In genomic region chr9:126513159-126514036, GRCh38 we compare ENCODE assay signal across 9 cellular contexts.
DNase-seq lines count a peak whose midpoint lies in the region; ATAC-seq and TF ChIP-seq lines count a peak whose summit lies in the region.
"Had no signal": no experiment of that assay in that cellular context is flagged by ENCODE, and none has a peak within 500 bp of the region (broad histone marks: within the 10 kb centered on the region; RNA-seq: fewer than 3 reads in every experiment).

No MANE protein-coding gene starts in this region.

- no peaks in the 10 kb centered on the region for H3K9me3 Mint-ChIP-seq in dendritic cell treated with granulocyte-macrophage colony-stimulating factor and Interleukin-4, amounts not matched to agents 40 ng/mL and 50 ng/mL, for 4 days
- H3K9me3 Mint-ChIP-seq in naive thymus-derived CD8-positive, alpha-beta T cell, result no peaks in the 10 kb centered on the region

- peaks cover 48% of the 10 kb centered on the region for H3K4me1 Mint-ChIP-seq in dendritic cell treated with granulocyte-macrophage colony-stimulating factor and Interleukin-4, amounts not matched to agents 40 ng/mL and 50 ng/mL, for 4 days (ENCODE audit: low read depth)
- H3K4me1 Mint-ChIP-seq in naive thymus-derived CD8-positive, alpha-beta T cell, result peaks cover 16 to 25% (median 17%) of the 10 kb centered on the region in 4 donors

- peak overlapping the region in 3 of 10 experiments; percentile 35 to 55 (median 43); a peak in 2 of 20 replicates for H3K4me3 ChIP-seq in BLaER1 treated with 17β-estradiol and CSF1 and Interleukin-3, amounts not matched to agents 10 nM and 100 nM
- H3K4me3 ChIP-seq in HUES6 (ENCODE audit: low read depth, low read length) (peak overlapping the region; percentile 43), brain microvascular endothelial cell (ENCODE audit: low read depth, low read length) (no peak overlapping the region), MM.1S (ENCODE audit: low read length) (no peak overlapping the region)

- peaks cover 9 to 63% (median 19%) of the 10 kb centered on the region in 10 experiments for H3K4me1 ChIP-seq in BLaER1 treated with 17β-estradiol and CSF1 and Interleukin-3, amounts not matched to agents 10 nM and 100 nM
- H3K4me1 ChIP-seq in HUES6 (ENCODE audit: control insufficient read depth, insufficient read depth, low read length) (peaks cover 29% of the 10 kb centered on the region), MM.1S (ENCODE audit: low read length) (peaks cover 14% of the 10 kb centered on the region)

- in situ Hi-C loops in brain microvascular endothelial cell (cut with HindIII; ENCODE audit: low pct_ligation_motif_present, low sequenced_read_pairs), result no loop called here

- H3K4me2 ChIP-seq in BLaER1 treated with 17β-estradiol and CSF1 and Interleukin-3, amounts not matched to agents 10 nM and 100 nM, result peak overlapping the region; percentile 51 to 97 (median 69); a peak in 20 of 22 replicates
- H3K4me2 ChIP-seq in MM.1S (ENCODE audit: low read depth, low read length), result no peak overlapping the region

- H3K79me2 ChIP-seq in MM.1S (ENCODE audit: low read length), result no peaks in the 10 kb centered on the region

- peak overlapping the region; percentile 60 for H3K4me3 Mint-ChIP-seq in dendritic cell treated with granulocyte-macrophage colony-stimulating factor and Interleukin-4, amounts not matched to agents 40 ng/mL and 50 ng/mL, for 4 days
- H3K4me3 Mint-ChIP-seq in naive thymus-derived CD8-positive, alpha-beta T cell, result peak overlapping the region in 6 of 10 donors; percentile 12 to 63 (median 30)

- no peak overlapping the region for H2AFZ ChIP-seq in MM.1S (ENCODE audit: low read length)

- DNase-seq in naive thymus-derived CD8-positive, alpha-beta T cell, result peak in 1 of 10 donors; percentile 54
- DNase-seq in brain microvascular endothelial cell (no peak), omental fat pad (ENCODE audit: low spot score) (no peak), NK-92 (lab: John Stamatoyannopoulos, UW; ENCODE audit: unreplicated experiment) (no peak), MM.1S (no peak)

- TF ChIP-seq CTCF in brain microvascular endothelial cell (IDR thresholded peaks at IDR 0.05; ENCODE audit: low read depth, low read length, missing control alignments), result no peak
- no peak for TF ChIP-seq CTCF in omental fat pad (IDR thresholded peaks at IDR 0.05)
- no peak for TF ChIP-seq CTCF in MM.1S (IDR thresholded peaks at IDR 0.05; ENCODE audit: low read length)

- no peak for ATAC-seq in naive thymus-derived CD8-positive, alpha-beta T cell
- ATAC-seq in omental fat pad (ENCODE audit: low FRiP score), result no peak

- no peaks in the 10 kb centered on the region for H3K27me3 Mint-ChIP-seq in dendritic cell treated with granulocyte-macrophage colony-stimulating factor and Interleukin-4, amounts not matched to agents 40 ng/mL and 50 ng/mL, for 4 days
- H3K27me3 Mint-ChIP-seq in naive thymus-derived CD8-positive, alpha-beta T cell, result peaks cover 23 to 71% (median 41%) of the 10 kb centered on the region in 5 donors

- peaks cover 31 to 67% (median 56%) of the 10 kb centered on the region in 11 experiments for H3K27me3 ChIP-seq in BLaER1 treated with 17β-estradiol and CSF1 and Interleukin-3, amounts not matched to agents 10 nM and 100 nM
- H3K27me3 ChIP-seq in HUES6 (ENCODE audit: control insufficient read depth, insufficient read depth, low read length) (peaks cover 36% of the 10 kb centered on the region), brain microvascular endothelial cell (replicated peaks) (peaks cover 25% of the 10 kb centered on the region), MM.1S (replicated peaks; ENCODE audit: insufficient read depth, low read length) (peaks cover 83% of the 10 kb centered on the region)

- H3F3A ChIP-seq in MM.1S (ENCODE audit: insufficient read depth, low read length), result peaks cover 14% of the 10 kb centered on the region

- POLR2A ChIA-PET in naive thymus-derived CD8-positive, alpha-beta T cell (lab: Charles Lee), result no interaction called here

- H3K27ac Mint-ChIP-seq in dendritic cell treated with granulocyte-macrophage colony-stimulating factor and Interleukin-4, amounts not matched to agents 40 ng/mL and 50 ng/mL, for 4 days, result peak overlapping the region; percentile 65
- H3K27ac Mint-ChIP-seq in naive thymus-derived CD8-positive, alpha-beta T cell, result no peak overlapping the region

- peaks cover 0 to 29% (median 8%) of the 10 kb centered on the region in 11 experiments; a peak in 10 of 22 replicates for H4K20me1 ChIP-seq in BLaER1 treated with 17β-estradiol and CSF1 and Interleukin-3, amounts not matched to agents 10 nM and 100 nM
- no peaks in the 10 kb centered on the region for H4K20me1 ChIP-seq in MM.1S (ENCODE audit: insufficient read depth, low read length)

- peak overlapping the region in 1 of 11 experiments; percentile 14; a peak in 1 of 22 replicates for H3K27ac ChIP-seq in BLaER1 treated with 17β-estradiol and CSF1 and Interleukin-3, amounts not matched to agents 10 nM and 100 nM
- H3K27ac ChIP-seq in HUES6 (ENCODE audit: low read depth, low read length), result no peak overlapping the region
- no peak overlapping the region for H3K27ac ChIP-seq in brain microvascular endothelial cell
- no peak overlapping the region for H3K27ac ChIP-seq in MM.1S (ENCODE audit: low read length)
- H3K27ac ChIP-seq: ascending aorta had no signal

- no peaks in the 10 kb centered on the region for H3K9me3 ChIP-seq in BLaER1 treated with 17β-estradiol and CSF1 and Interleukin-3, amounts not matched to agents 10 nM and 100 nM (replicated peaks in 1 of 11)
- H3K9me3 ChIP-seq in HUES6 (ENCODE audit: control insufficient read depth, insufficient read depth, low read depth, low read length) (no peaks in the 10 kb centered on the region), MM.1S (replicated peaks; ENCODE audit: insufficient read depth, low read length) (no peaks in the 10 kb centered on the region)
- H3K9me3 ChIP-seq: ascending aorta had no signal

- H3K36me3 Mint-ChIP-seq in dendritic cell treated with granulocyte-macrophage colony-stimulating factor and Interleukin-4, amounts not matched to agents 40 ng/mL and 50 ng/mL, for 4 days (ENCODE audit: low read depth), result no peaks in the 10 kb centered on the region
- no peaks in the 10 kb centered on the region for H3K36me3 Mint-ChIP-seq in naive thymus-derived CD8-positive, alpha-beta T cell

- intact Hi-C loops in dendritic cell treated with granulocyte-macrophage colony-stimulating factor and Interleukin-4, amounts not matched to agents 40 ng/mL and 50 ng/mL, for 4 days (cut with micrococcal nuclease), result loop anchor here (1.0 kb wide), 1 partner anchor 45 kb away; no protein-coding TSS in a partner anchor

- no peaks in the 10 kb centered on the region for H3K9me2 ChIP-seq in MM.1S (replicated peaks; ENCODE audit: insufficient read depth, low read length)

- H3K9ac ChIP-seq in BLaER1 treated with 17β-estradiol and CSF1 and Interleukin-3, amounts not matched to agents 10 nM and 100 nM, result no peak overlapping the region; a peak in 2 of 22 replicates
- H3K9ac ChIP-seq in HUES6 (ENCODE audit: low read length), result peak overlapping the region; percentile 14
- H3K9ac ChIP-seq in MM.1S (ENCODE audit: low read length), result no peak overlapping the region

- H3K36me3 ChIP-seq in BLaER1 treated with 17β-estradiol and CSF1 and Interleukin-3, amounts not matched to agents 10 nM and 100 nM, result no peaks in the 10 kb centered on the region
- no peaks in the 10 kb centered on the region for H3K36me3 ChIP-seq in HUES6 (ENCODE audit: control insufficient read depth, insufficient read depth, low read length)
- no peaks in the 10 kb centered on the region for H3K36me3 ChIP-seq in brain microvascular endothelial cell (replicated peaks)
- H3K36me3 ChIP-seq in MM.1S (replicated peaks; ENCODE audit: insufficient read depth, low read length), result no peaks in the 10 kb centered on the region
- H3K36me3 ChIP-seq: ascending aorta had no signal
